9 cellular contexts compared by ENCODE assay signal in genomic region chr4:112910109-112910736, GRCh38.
A peak's percentile ranks its signal among the peaks of the same experiment; 100 is the strongest.
DNase-seq lines count a peak whose midpoint lies in the region; ATAC-seq lines count a peak whose summit lies in the region.
"Had no signal": no experiment of that assay in that cellular context is flagged by ENCODE, and none has a peak within 500 bp of the region (broad histone marks: within the 10 kb centered on the region; RNA-seq: fewer than 3 reads in every experiment).

No MANE protein-coding gene starts in this region.

- in situ Hi-C loops in KBM-7 (cut with MboI; ENCODE audit: low pct_unique_long_range_greater_than_20kb, low sequenced_read_pairs), result no loop called here

- peak overlapping the region; percentile 31; the same call in 1 of the 2 replicates for H3K4me3 ChIP-seq in GM08714 (ENCODE audit: low read length)

- ATAC-seq in HG02623 (IDR thresholded peaks at IDR 0.05; ENCODE audit: unreplicated experiment) (no peak), HG02970 (IDR thresholded peaks at IDR 0.05; ENCODE audit: low FRiP score, unreplicated experiment) (no peak)
- ATAC-seq: HCT116 had no signal

- DNase-seq in KBM-7, result peak; percentile 37
- DNase-seq in fibroblast of gingiva (ENCODE audit: low read depth), result peak; percentile 81
- peak; percentile 84 for DNase-seq in putamen (ENCODE audit: low spot score)
- no peak for DNase-seq in activated CD4-positive, CD25-positive, alpha-beta regulatory T cell treated with anti-CD3 and anti-CD28 coated beads, Interleukin-2, amount 50 U/mL, for 72 hours
- DNase-seq in activated CD4-positive, alpha-beta T cell treated with anti-CD3 and anti-CD28 coated beads for 1 hour, result no peak

Comparison
In these comparisons a context has a peak if more than half of its experiments do, and no peak if none do; other contexts are left out.
1. DNase-seq: peak in KBM-7 (single experiment), fibroblast of gingiva (single experiment) and putamen (single experiment); none in activated CD4-positive, CD25-positive, alpha-beta regulatory T cell treated with anti-CD3 and anti-CD28 coated beads, Interleukin-2, amount 50 U/mL, for 72 hours (single experiment) and activated CD4-positive, alpha-beta T cell treated with anti-CD3 and anti-CD28 coated beads for 1 hour (single experiment).